Comparison of ENCODE assay signal across 8 cellular contexts in genomic region chr2:216012133-216012829, GRCh38. TPM values are rescaled to one million over a fixed set of nuclear protein-coding genes. Genes with fewer than 3 reads are reported as not detected.
DNase-seq lines count a peak whose midpoint lies in the region; ATAC-seq, FAIRE-seq and TF ChIP-seq lines count a peak whose summit lies in the region.

No MANE protein-coding gene starts in this region.

- intact Hi-C loops in CD8-positive, alpha-beta T cell (cut with DNase I, micrococcal nuclease) = loop anchor here (2.0 to 10.0 kb wide), 5 partner anchors 61 to 1207 kb away; partner anchors contain the start of genes SMARCAL1 (in 2 of the 2), ATIC (in 1 of the 2) and BARD1 (in 1 of the 2)
- intact Hi-C loops in GM12878 (cut with micrococcal nuclease; ENCODE audit: unreplicated experiment) = no loop called here
- intact Hi-C loops in right lobe of liver (cut with DNase I) = loop anchor here in 1 of 2 donors (10.0 kb wide), 1 partner anchor 57 kb away; no protein-coding TSS in a partner anchor
- intact Hi-C loops in vagina (cut with DNase I) = no loop called here

- H3K4me2 ChIP-seq in GM12878 (ENCODE audit: control insufficient read depth, insufficient read depth) = peak overlapping the region; percentile 78

- peak overlapping the region; percentile 95 for H3K9ac ChIP-seq in GM12878 (ENCODE audit: control insufficient read depth, insufficient read depth, low read length)

- no peaks in the 10 kb centered on the region for H3K9me3 Mint-ChIP-seq in CD8-positive, alpha-beta T cell
- no peaks in the 10 kb centered on the region for H3K9me3 Mint-ChIP-seq in IgD-negative memory B cell

- no peaks in the 10 kb centered on the region for H3K27me3 Mint-ChIP-seq in CD8-positive, alpha-beta T cell (ENCODE audit: low read depth)
- no peaks in the 10 kb centered on the region for H3K27me3 Mint-ChIP-seq in IgD-negative memory B cell

- TF ChIP-seq RAD21 in GM12878 (IDR thresholded peaks at IDR 0.05; ENCODE audit: insufficient read depth, low read depth, low read length) = no peak

- FAIRE-seq in GM12878 (lab: Jason Lieb, UNC) = no peak

- peaks cover 55% of the 10 kb centered on the region for H3K79me2 ChIP-seq in GM12878 (ENCODE audit: control insufficient read depth, insufficient read depth, low read length)

- TF ChIP-seq POLR2A in GM12878 (IDR thresholded peaks at IDR 0.05; ENCODE audit: low read depth, low read length) = no peak
- TF ChIP-seq POLR2A in right lobe of liver (IDR thresholded peaks at IDR 0.05) = no peak
- TF ChIP-seq POLR2A in vagina (IDR thresholded peaks at IDR 0.05) = no peak

- no peak for ATAC-seq in CD8-positive, alpha-beta T cell
- peak; percentile 1; the same call in 2 of the 3 replicates for ATAC-seq in GM12878
- ATAC-seq in right lobe of liver = peak in 3 of 4 donors; percentile 41 to 68 (median 44)
- ATAC-seq in HG02610 (IDR thresholded peaks at IDR 0.05; ENCODE audit: unreplicated experiment) = no peak

- CTCF ChIA-PET in CD8-positive, alpha-beta T cell (lab: Charles Lee) = interaction anchor here (1.8 to 2.9 kb wide), 3 partner anchors 11 to 63 kb away, joined by 6 to 16 read pairs (median 8); no protein-coding TSS in a partner anchor
- CTCF ChIA-PET in GM12878 (lab: Yijun Ruan, JAX) = interaction anchor here (0.6 to 10.4 kb wide), 16 partner anchors 10 to 128 kb away, joined by 3 to 138 read pairs (median 6); no protein-coding TSS in a partner anchor

- RAD21 ChIA-PET in GM12878 (lab: Charles Lee; ENCODE audit: unreplicated experiment) = interaction anchor here (1.0 to 3.6 kb wide), 11 partner anchors 10 to 102 kb away, joined by 3 to 26 read pairs (median 5); no protein-coding TSS in a partner anchor

- SMC1A ChIA-PET in GM12878 (lab: Charles Lee; ENCODE audit: uncharacterized antibody, unreplicated experiment) = interaction anchor here (1.0 to 2.7 kb wide), 19 partner anchors 8 to 132 kb away, joined by 3 to 28 read pairs (median 6); partner anchors contain the start of gene XRCC5

- no peak for DNase-seq in CD8-positive, alpha-beta T cell
- DNase-seq in GM12878 (ENCODE audit: low read depth, low spot score) (no peak), right lobe of liver (no peak), vagina (ENCODE audit: extremely low spot score in 2 of 2) (peak in 1 of 2 donors; percentile 52), GM19238 (ENCODE audit: insufficient read length, low spot score) (no peak), GOT3 (lab: John Stamatoyannopoulos, UW) (no peak)

- H3K4me1 ChIP-seq in CD8-positive, alpha-beta T cell (ENCODE audit: insufficient read depth, low read length) = peaks cover 34% of the 10 kb centered on the region
- H3K4me1 ChIP-seq in GM12878 (ENCODE audit: control insufficient read depth, insufficient read depth, low read length) (peaks cover 31% of the 10 kb centered on the region), right lobe of liver (peaks cover 0 to 21% (median 5%) of the 10 kb centered on the region in 4 donors), vagina (peaks cover 23% of the 10 kb centered on the region)

- no peaks in the 10 kb centered on the region for H3K27me3 ChIP-seq in CD8-positive, alpha-beta T cell (ENCODE audit: insufficient read depth, low read length)
- H3K27me3 ChIP-seq in GM12878 (replicated peaks in 1 of 2; ENCODE audit: control insufficient read depth in 2 of 2, insufficient read depth in 2 of 2, low read length in 1 of 2) (no peaks in the 10 kb centered on the region), right lobe of liver (no peaks in the 10 kb centered on the region), vagina (no peaks in the 10 kb centered on the region)

- POLR2A ChIA-PET in CD8-positive, alpha-beta T cell (lab: Charles Lee) = interaction anchor here (0.6 kb wide), 1 partner anchor 97 kb away, joined by 3 read pairs; the partner anchor contains the start of gene XRCC5
- POLR2A ChIA-PET in GM12878 (lab: Charles Lee) = interaction anchor here (0.5 to 2.7 kb wide), 7 partner anchors 10 to 282 kb away, joined by 3 to 24 read pairs (median 3); no protein-coding TSS in a partner anchor

- H3K4me3 Mint-ChIP-seq in CD8-positive, alpha-beta T cell = peak overlapping the region; percentile 85
- peak overlapping the region; percentile 67 to 95 (median 92) for H3K4me3 Mint-ChIP-seq in IgD-negative memory B cell

- no peak for TF ChIP-seq EP300 in GM12878 (IDR thresholded peaks at IDR 0.05; ENCODE audit: borderline replicate concordance in 1 of 2, control insufficient read depth in 1 of 2, low read depth in 2 of 2, low read length in 2 of 2)

- no peaks in the 10 kb centered on the region for H3K9me3 ChIP-seq in CD8-positive, alpha-beta T cell (ENCODE audit: low read length)
- H3K9me3 ChIP-seq in GM12878 (replicated peaks; ENCODE audit: control insufficient read depth, insufficient read depth, low read length) (no peaks in the 10 kb centered on the region; the same call in 2 of the 3 replicates), right lobe of liver (no peaks in the 10 kb centered on the region), vagina (no peaks in the 10 kb centered on the region)

- BruUV-seq in GM12878 (replicated peaks; lab: Mats Ljungman, UMichigan) = no TSS peak

- no peak overlapping the region for H3K27ac Mint-ChIP-seq in CD8-positive, alpha-beta T cell
- H3K27ac Mint-ChIP-seq in IgD-negative memory B cell = peak overlapping the region; percentile 39 to 93 (median 55)

- H3K4me1 Mint-ChIP-seq in CD8-positive, alpha-beta T cell (ENCODE audit: low read depth) = peaks cover 59% of the 10 kb centered on the region
- H3K4me1 Mint-ChIP-seq in IgD-negative memory B cell = peaks cover 38 to 54% (median 39%) of the 10 kb centered on the region in 3 donors

- TF ChIP-seq CTCF in CD8-positive, alpha-beta T cell (IDR thresholded peaks at IDR 0.05) = no peak
- no peak for TF ChIP-seq CTCF in GM12878 (IDR thresholded peaks at IDR 0.05 in 2 of 3, conservative IDR thresholded peaks at IDR 0.05 in 1 of 3; ENCODE audit: control insufficient read depth in 2 of 3, extremely low read depth in 1 of 3, insufficient read depth in 1 of 3, low read depth in 3 of 3, low read length in 3 of 3)
- no peak for TF ChIP-seq CTCF in right lobe of liver (IDR thresholded peaks at IDR 0.05)
- TF ChIP-seq CTCF in vagina (IDR thresholded peaks at IDR 0.05) = no peak

- peak overlapping the region; percentile 1 for H3K27ac ChIP-seq in CD8-positive, alpha-beta T cell (ENCODE audit: low read depth, low read length)
- peak overlapping the region; percentile 93 for H3K27ac ChIP-seq in GM12878 (ENCODE audit: control insufficient read depth, insufficient read depth)
- peak overlapping the region; percentile 26 to 46 (median 30) for H3K27ac ChIP-seq in right lobe of liver
- no peak overlapping the region for H3K27ac ChIP-seq in vagina

- H2AFZ ChIP-seq in GM12878 (ENCODE audit: control insufficient read depth, low read depth, low read length) = no peak overlapping the region; the same call in 1 of the 2 replicates

- H3K36me3 Mint-ChIP-seq in CD8-positive, alpha-beta T cell = no peaks in the 10 kb centered on the region
- H3K36me3 Mint-ChIP-seq in IgD-negative memory B cell = peaks cover 1% of the 10 kb centered on the region

- H3K4me3 ChIP-seq in CD8-positive, alpha-beta T cell (ENCODE audit: low read depth, low read length) = peak overlapping the region; percentile 44
- H3K4me3 ChIP-seq in GM12878 = peak overlapping the region; percentile 94
- H3K4me3 ChIP-seq in right lobe of liver = no peak overlapping the region
- peak overlapping the region; percentile 75 to 83 for H3K4me3 ChIP-seq in vagina

- H3K36me3 ChIP-seq in CD8-positive, alpha-beta T cell (ENCODE audit: insufficient read depth, low read length) = no peaks in the 10 kb centered on the region
- no peaks in the 10 kb centered on the region for H3K36me3 ChIP-seq in GM12878 (ENCODE audit: control insufficient read depth in 2 of 2, insufficient read depth in 2 of 2, low read length in 1 of 2)
- H3K36me3 ChIP-seq in right lobe of liver = no peaks in the 10 kb centered on the region
- H3K36me3 ChIP-seq in vagina = no peaks in the 10 kb centered on the region

- H4K20me1 ChIP-seq in GM12878 (ENCODE audit: control insufficient read depth, insufficient read depth) = no peaks in the 10 kb centered on the region

- WGBS in GM12878 (ENCODE audit: insufficient coverage, insufficient replicate concordance, low lambda C conversion rate, missing lambda C conversion rate) = 0% methylated on average over 6 of the region's 6 CpGs
- WGBS in right lobe of liver (ENCODE audit: insufficient coverage, low coverage, low lambda C conversion rate, missing lambda C conversion rate) = 19% methylated on average over 6 of the region's 6 CpGs

- in situ Hi-C loops in GM12878 (cut with MboI) = no loop called here

TF ChIP-seq in GM12878, 131 proteins besides CTCF, POLR2A, EP300 and RAD21 (continues in another document):
- no peak for TF ChIP-seq SMC3 (IDR thresholded peaks at IDR 0.05; ENCODE audit: borderline replicate concordance, low read length)
- TF ChIP-seq NBN (IDR thresholded peaks at IDR 0.05) = no peak
- no peak for TF ChIP-seq ESRRA (IDR thresholded peaks at IDR 0.05; ENCODE audit: low read length)
- no peak for TF ChIP-seq CEBPB (IDR thresholded peaks at IDR 0.05; ENCODE audit: borderline replicate concordance in 1 of 2, low read depth in 2 of 2, low read length in 2 of 2)
- 0 out of 2 replicates have a peak, but pooled peaks have one; percentile 3 for TF ChIP-seq CREB1 (IDR thresholded peaks at IDR 0.05; ENCODE audit: low read depth)
- 0 out of 2 replicates have a peak, but pooled peaks have one; percentile 53 for TF ChIP-seq MTA3 (IDR thresholded peaks at IDR 0.05; ENCODE audit: borderline replicate concordance, low read length)
- TF ChIP-seq IRF4 (IDR thresholded peaks at IDR 0.05; ENCODE audit: low read depth, low read length) = no peak

RNA-seq across cellular contexts. Expression of gene MREG, which starts 1.1 kb away (rescaled TPM):
- 1 to 10 TPM; 3.2 to 3.6 TPM for total RNA-seq in CD8-positive, alpha-beta T cell
- 2.4 TPM for polyA plus RNA-seq in IgD-negative memory B cell
- total RNA-seq in GM12878 (2013; cell fraction: nucleolus; rRNA removed) = 18.7 and 19.5 TPM in 2 replicates
- 39.0 and 40.9 TPM in 2 replicates for total RNA-seq in GM12878 (2014; rRNA removed)
- 27.9 and 28.5 TPM in 2 replicates for total RNA-seq in GM12878 (2014; rRNA removed; fragmentation: Illumina TruSeq; extraction: Trizol)
- 45.0 and 46.3 TPM in 2 replicates for total RNA-seq in GM12878 (2021)
- polyA plus RNA-seq in GM12878 (2011; ENCODE audit: low read depth) = 15.4 TPM
- polyA plus RNA-seq in GM12878 (2011; rRNA removed) = 31.9 and 47.2 TPM in 2 replicates
- 15.6 and 17.5 TPM in 2 replicates for polyA plus RNA-seq in GM12878 (2011; cell fraction: cytosol; rRNA removed)
- 18.2 and 22.0 TPM in 2 replicates for polyA plus RNA-seq in GM12878 (2011; cell fraction: nucleus; rRNA removed)
- polyA plus RNA-seq in GM12878 (2012) = 18.6 and 22.6 TPM in 2 replicates
- 23.8 and 30.2 TPM in 2 replicates for polyA plus RNA-seq in GM12878 (2014; fragmentation: Illumina TruSeq; extraction: Trizol)
- 10 to 100 TPM; 16.8 to 21.3 TPM for polyA plus RNA-seq in GM12878 (2014; fragmentation: Nextera tagmentation; extraction: Ambion mirVana)
- polyA plus RNA-seq in GM12878 (2014; rRNA removed) = 34.1 and 34.5 TPM in 2 replicates
- polyA plus RNA-seq in GM12878 (2016; fragmentation: Nextera tagmentation; extraction: Ambion mirVana) = 10 to 100 TPM in 1 of 2 experiments, 1 to 10 TPM in 1; 6.9 to 28.6 TPM
- polyA minus RNA-seq in GM12878 (2011; rRNA and poly(A)+ RNA removed) = 22.3 and 23.7 TPM in 2 replicates
- polyA minus RNA-seq in GM12878 (2011; cell fraction: cytosol; rRNA and poly(A)+ RNA removed) = 11.2 and 13.9 TPM in 2 replicates
- 8.3 and 14.4 TPM in 2 replicates for polyA minus RNA-seq in GM12878 (2011; cell fraction: nucleus; rRNA and poly(A)+ RNA removed)
- 1 to 10 TPM; 2.0 to 9.6 (median 5.0) TPM for total RNA-seq in right lobe of liver
- 11.8 TPM for total RNA-seq in vagina

Comparison
In these comparisons a context has a peak if more than half of its experiments do, and no peak if none do; other contexts are left out.
1. ATAC-seq: peak in GM12878 (single experiment) and right lobe of liver (3 of 4); none in CD8-positive, alpha-beta T cell (single experiment) and HG02610 (single experiment).
2. H3K4me3 ChIP-seq: peak in CD8-positive, alpha-beta T cell (single experiment), GM12878 (single experiment) and vagina (2 of 2); none in right lobe of liver (0 of 3).
3. intact Hi-C loops: an anchor here in CD8-positive, alpha-beta T cell (2.0 to 10.0 kb wide); none called in GM12878 and vagina.